In the genomic region with DNA sequence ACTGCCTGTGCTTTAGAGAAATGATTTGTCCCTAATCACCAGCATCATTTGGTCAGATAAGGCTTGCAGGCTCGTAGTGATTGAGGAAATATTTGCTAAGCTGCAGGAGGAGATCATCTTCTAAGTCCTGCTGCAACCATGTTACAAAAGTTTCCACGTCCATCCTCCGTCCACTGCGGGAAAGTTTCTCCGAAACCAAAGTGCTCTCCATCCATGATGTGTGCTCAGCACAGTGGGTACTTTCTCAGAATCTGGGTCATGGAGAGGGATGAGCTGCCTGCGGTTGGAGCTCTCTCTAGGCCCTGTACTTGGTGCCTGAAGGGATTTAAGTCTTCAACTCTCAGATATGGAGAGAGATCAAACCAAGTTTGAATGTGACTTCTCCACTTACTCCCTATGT, we compare ENCODE assay signal across 9 cellular contexts. TPM values are rescaled to one million over a fixed set of nuclear protein-coding genes. Genes with fewer than 3 reads are reported as not detected.
DNase-seq lines count a peak whose midpoint lies in the region; ATAC-seq and TF ChIP-seq lines count a peak whose summit lies in the region.
"Had no signal": no experiment of that assay in that cellular context is flagged by ENCODE, and none has a peak within 500 bp of the region (broad histone marks: within the 10 kb centered on the region; RNA-seq: fewer than 3 reads in every experiment).

No MANE protein-coding gene starts in this region.

- intact Hi-C loops in esophagus squamous epithelium (cut with DNase I): no loop called here

- in situ Hi-C loops in GM23248 (cut with MboI): no loop called here

- no peaks in the 10 kb centered on the region for H4K20me1 ChIP-seq in GM23248 (ENCODE audit: insufficient read depth)

- H3F3A ChIP-seq in GM23248 (ENCODE audit: insufficient read depth): peaks cover 40% of the 10 kb centered on the region

- peaks cover 66% of the 10 kb centered on the region for H3K4me1 Mint-ChIP-seq in activated CD8-positive, alpha-beta T cell treated with anti-CD3 and anti-CD28 coated beads, Interleukin-2, amount 10 ng/mL, durations not matched to agents 7 days and 5 days (ENCODE audit: low read depth)

- H3K27me3 ChIP-seq in GM23248 (replicated peaks; ENCODE audit: insufficient read depth) (no peaks in the 10 kb centered on the region), esophagus squamous epithelium (no peaks in the 10 kb centered on the region)

- H3K9me3 Mint-ChIP-seq in activated CD8-positive, alpha-beta T cell treated with anti-CD3 and anti-CD28 coated beads, Interleukin-2, amount 10 ng/mL, durations not matched to agents 7 days and 5 days (ENCODE audit: insufficient read depth): peaks cover 5% of the 10 kb centered on the region
- H3K9me3 Mint-ChIP-seq: activated T-cell treated with anti-CD3 and anti-CD28 coated beads, Interleukin-2, amount 50 U/mL, for 4 hours had no signal

- H3K79me2 ChIP-seq in GM23248 (ENCODE audit: insufficient read depth): no peaks in the 10 kb centered on the region

- peaks cover under 1% of the 10 kb centered on the region for H3K27me3 Mint-ChIP-seq in activated CD8-positive, alpha-beta T cell treated with anti-CD3 and anti-CD28 coated beads, Interleukin-2, amount 10 ng/mL, durations not matched to agents 7 days and 5 days (ENCODE audit: low read depth)

- no peaks in the 10 kb centered on the region for H3K9me2 ChIP-seq in GM23248 (ENCODE audit: insufficient read depth)

- H3K9me3 ChIP-seq in GM23248 (ENCODE audit: low read depth) (no peaks in the 10 kb centered on the region), esophagus squamous epithelium (no peaks in the 10 kb centered on the region)

- peak overlapping the region; percentile 61 for H3K4me2 ChIP-seq in GM23248 (ENCODE audit: unreplicated experiment)

- peak overlapping the region; percentile 84 for H3K27ac Mint-ChIP-seq in activated CD8-positive, alpha-beta T cell treated with anti-CD3 and anti-CD28 coated beads, Interleukin-2, amount 10 ng/mL, durations not matched to agents 7 days and 5 days

- H2AFZ ChIP-seq in GM23248: peak overlapping the region; percentile 77

- DNase-seq in GM23248 (no peak), esophagus squamous epithelium (lab: John Stamatoyannopoulos, UW) (no peak), NCI-H526 (lab: John Stamatoyannopoulos, UW) (no peak), amygdala (lab: John Stamatoyannopoulos, UW) (no peak)
- DNase-seq in activated CD8-positive, alpha-beta T cell treated with anti-CD3 and anti-CD28 coated beads, Interleukin-2, amount 10 ng/mL, durations not matched to agents 7 days and 5 days: no peak
- DNase-seq: activated T-cell treated with anti-CD3 and anti-CD28 coated beads, Interleukin-2, amount 50 U/mL, for 4 hours had no signal

- no peak overlapping the region for H3K4me3 ChIP-seq in GM23248
- no peak overlapping the region for H3K4me3 ChIP-seq in esophagus squamous epithelium
- H3K4me3 ChIP-seq in skin epidermis: no peak overlapping the region

- TF ChIP-seq POLR2A in esophagus squamous epithelium (IDR thresholded peaks at IDR 0.05): no peak

- CTCF ChIA-PET in activated CD8-positive, alpha-beta T cell treated with anti-CD3 and anti-CD28 coated beads, Interleukin-2, amount 10 ng/mL, durations not matched to agents 7 days and 5 days (lab: Charles Lee): interaction anchor here (0.7 to 2.1 kb wide), 2 partner anchors 15 to 217 kb away, joined by 3 to 21 read pairs; no protein-coding TSS in a partner anchor

- no peaks in the 10 kb centered on the region for H3K36me3 ChIP-seq in GM23248 (ENCODE audit: low read depth)
- peaks cover 0 to 13% (median 0%) of the 10 kb centered on the region in 3 donors for H3K36me3 ChIP-seq in esophagus squamous epithelium

- H3K27ac ChIP-seq in GM23248: peak overlapping the region; percentile 97
- H3K27ac ChIP-seq in esophagus squamous epithelium: peak overlapping the region; percentile 88 to 97 (median 94)
- peak overlapping the region in 17 of 21 experiments; percentile 75 to 97 (median 93) for H3K27ac ChIP-seq in skin epidermis

- H3K9ac ChIP-seq in GM23248: peak overlapping the region; percentile 84

- WGBS in GM23248 (ENCODE audit: low coverage in 1 of 2, low lambda C conversion rate in 2 of 2, missing lambda C conversion rate in 2 of 2), 2 experiments: 87 to 89% methylated on average over 6 of the region's 6 CpGs
- 86 to 92% methylated on average over 6 of the region's 6 CpGs for WGBS in esophagus squamous epithelium, 2 donors

- H3K4me3 Mint-ChIP-seq in activated CD8-positive, alpha-beta T cell treated with anti-CD3 and anti-CD28 coated beads, Interleukin-2, amount 10 ng/mL, durations not matched to agents 7 days and 5 days: no peak overlapping the region
- H3K4me3 Mint-ChIP-seq: activated T-cell treated with anti-CD3 and anti-CD28 coated beads, Interleukin-2, amount 50 U/mL, for 4 hours had no signal

- no peak for ATAC-seq in activated CD8-positive, alpha-beta T cell treated with anti-CD3 and anti-CD28 coated beads, Interleukin-2, amount 10 ng/mL, durations not matched to agents 7 days and 5 days
- ATAC-seq in HG02884 (IDR thresholded peaks at IDR 0.05; ENCODE audit: unreplicated experiment) (no peak), HG03039 (IDR thresholded peaks at IDR 0.05; ENCODE audit: unreplicated experiment) (no peak)
- ATAC-seq: activated T-cell treated with anti-CD3 and anti-CD28 coated beads, Interleukin-2, amount 50 U/mL, for 4 hours had no signal

- POLR2A ChIA-PET in activated CD8-positive, alpha-beta T cell treated with anti-CD3 and anti-CD28 coated beads, Interleukin-2, amount 10 ng/mL, durations not matched to agents 7 days and 5 days (lab: Charles Lee): no interaction called here

- TF ChIP-seq CTCF in esophagus squamous epithelium (IDR thresholded peaks at IDR 0.05): no peak

- H3K4me1 ChIP-seq in GM23248 (ENCODE audit: insufficient read depth) (peaks cover 39% of the 10 kb centered on the region), esophagus squamous epithelium (peaks cover 22 to 62% (median 28%) of the 10 kb centered on the region in 3 donors)

- H3K36me3 Mint-ChIP-seq in activated CD8-positive, alpha-beta T cell treated with anti-CD3 and anti-CD28 coated beads, Interleukin-2, amount 10 ng/mL, durations not matched to agents 7 days and 5 days (ENCODE audit: low read depth): peaks cover 3% of the 10 kb centered on the region

RNA-seq across cellular contexts. Expression of a gene that starts 39.3 kb away (rescaled TPM):
- total RNA-seq in GM23248 (2014; rRNA removed; shearing (Covaris generic)): 2.3 and 2.9 TPM in 2 replicates
- polyA plus RNA-seq in GM23248 (2016; fragmentation: Nextera tagmentation; extraction: Ambion mirVana): 1.2 and 2.0 TPM in 2 replicates
- total RNA-seq in activated CD8-positive, alpha-beta T cell treated with anti-CD3 and anti-CD28 coated beads, Interleukin-2, amount 10 ng/mL, durations not matched to agents 7 days and 5 days: not detected
- 1 to 10 TPM; 2.5 to 6.7 (median 4.6) TPM for total RNA-seq in esophagus squamous epithelium
